30 cellular contexts compared by ENCODE assay signal in genomic region chr1:235906436-235906835, GRCh38.
"Had no signal": no experiment of that assay in that cellular context is flagged by ENCODE, and none has a peak within 500 bp of the region (broad histone marks: within the 10 kb centered on the region; RNA-seq: fewer than 3 reads in every experiment).

No MANE protein-coding gene starts in this region.

- H3K27ac Mint-ChIP-seq: activated B cell treated with CpG ODN at 0.5 μM for 24 hours; activated CD4-positive, alpha-beta memory T cell treated with anti-CD3 and anti-CD28 coated beads for 36 hours; activated naive CD4-positive, alpha-beta T cell treated with anti-CD3 and anti-CD28 coated beads for 36 hours; activated naive CD4-positive, alpha-beta T cell treated with anti-CD3 and anti-CD28 coated beads, Interleukin-2, amount 50 U/mL, for 72 hours; activated T-helper 1 cell treated with anti-CD3 and anti-CD28 coated beads, Interleukin-12 subunit alpha, Interleukin-12 subunit beta, Interleukin-2, Interleukin-4 antibody, amounts not matched to agents 30 ng/mL and 10 ng/mL and 1 ng/mL, durations not matched to agents 14 hours and 24 hours and 36 hours had no signal

- DNase-seq: activated B cell treated with CpG ODN at 0.5 μM for 24 hours; activated CD4-positive, alpha-beta memory T cell treated with anti-CD3 and anti-CD28 coated beads for 36 hours; activated CD4-positive, alpha-beta T cell treated with anti-CD3 and anti-CD28 coated beads for 4 hours; activated CD4-positive, alpha-beta T cell treated with anti-CD3 and anti-CD28 coated beads, Interleukin-2, amount 50 U/mL, for 1 hour; activated CD4-positive, CD25-positive, alpha-beta regulatory T cell treated with anti-CD3 and anti-CD28 coated beads, Interleukin-2, amount 50 U/mL, for 72 hours; activated CD8-positive, alpha-beta memory T cell treated with anti-CD3 and anti-CD28 coated beads, Interleukin-2, amount 50 U/mL, for 4 hours; activated gamma-delta T cell treated with Interleukin-2 at 50 U/mL for 16 hours; activated naive CD4-positive, alpha-beta T cell treated with anti-CD3 and anti-CD28 coated beads for 36 hours; activated T-cell treated with anti-CD3 and anti-CD28 coated beads for 4 hours; activated T-cell treated with anti-CD3 and anti-CD28 coated beads, Interleukin-2, amount 50 U/mL, for 4 hours; adrenal gland; body of pancreas; NCI-H1105; NCI-H1417 treated with DMSO at 0.1 percent for 48 hours; NCI-H1694 treated with DMSO at 0.1 percent for 48 hours; NCI-H2029; NCI-H2171 treated with DMSO at 0.1 percent for 48 hours; NCI-H2227 treated with DMSO at 0.1 percent for 48 hours; NCI-H446; NCI-H510A treated with DMSO at 0.1 percent for 48 hours; NCI-H526 treated with DMSO at 0.1 percent for 48 hours; NK-92 treated with Interleukin-12 subunit alpha and Interleukin-12 subunit beta, amount 100 ng/mL, for 24 hours; PC-3; Right ventricle myocardium superior; SW 1271; T-helper 1 cell; T-helper 2 cell; T-helper 9 cell had no signal

- H3K4me3 Mint-ChIP-seq: activated B cell treated with CpG ODN at 0.5 μM for 24 hours; activated CD4-positive, alpha-beta memory T cell treated with anti-CD3 and anti-CD28 coated beads for 36 hours; activated naive CD4-positive, alpha-beta T cell treated with anti-CD3 and anti-CD28 coated beads for 36 hours; activated T-cell treated with anti-CD3 and anti-CD28 coated beads, Interleukin-2, amount 50 U/mL, for 4 hours; activated T-helper 1 cell treated with anti-CD3 and anti-CD28 coated beads, Interleukin-12 subunit alpha, Interleukin-12 subunit beta, Interleukin-2, Interleukin-4 antibody, amounts not matched to agents 30 ng/mL and 10 ng/mL and 1 ng/mL, durations not matched to agents 14 hours and 24 hours and 36 hours had no signal

- H3K9me3 Mint-ChIP-seq: activated B cell treated with CpG ODN at 0.5 μM for 24 hours; activated CD4-positive, alpha-beta memory T cell treated with anti-CD3 and anti-CD28 coated beads for 36 hours; activated naive CD4-positive, alpha-beta T cell treated with anti-CD3 and anti-CD28 coated beads for 36 hours; activated naive CD4-positive, alpha-beta T cell treated with anti-CD3 and anti-CD28 coated beads, Interleukin-2, amount 50 U/mL, for 72 hours; activated T-cell treated with anti-CD3 and anti-CD28 coated beads, Interleukin-2, amount 50 U/mL, for 4 hours; activated T-helper 1 cell treated with anti-CD3 and anti-CD28 coated beads, Interleukin-12 subunit alpha, Interleukin-12 subunit beta, Interleukin-2, Interleukin-4 antibody, amounts not matched to agents 30 ng/mL and 10 ng/mL and 1 ng/mL, durations not matched to agents 14 hours and 24 hours and 36 hours had no signal

- H3K27me3 Mint-ChIP-seq: activated B cell treated with CpG ODN at 0.5 μM for 24 hours; activated CD4-positive, alpha-beta memory T cell treated with anti-CD3 and anti-CD28 coated beads for 36 hours had no signal

- H3K36me3 Mint-ChIP-seq: activated CD4-positive, alpha-beta memory T cell treated with anti-CD3 and anti-CD28 coated beads for 36 hours; activated naive CD4-positive, alpha-beta T cell treated with anti-CD3 and anti-CD28 coated beads, Interleukin-2, amount 50 U/mL, for 72 hours had no signal

- ATAC-seq: activated naive CD4-positive, alpha-beta T cell treated with anti-CD3 and anti-CD28 coated beads, Interleukin-2, amount 50 U/mL, for 72 hours; activated T-cell treated with anti-CD3 and anti-CD28 coated beads, Interleukin-2, amount 50 U/mL, for 4 hours; body of pancreas; PC-3 had no signal
